Comparison of ENCODE assay signal across 7 cellular contexts in the genomic region with DNA sequence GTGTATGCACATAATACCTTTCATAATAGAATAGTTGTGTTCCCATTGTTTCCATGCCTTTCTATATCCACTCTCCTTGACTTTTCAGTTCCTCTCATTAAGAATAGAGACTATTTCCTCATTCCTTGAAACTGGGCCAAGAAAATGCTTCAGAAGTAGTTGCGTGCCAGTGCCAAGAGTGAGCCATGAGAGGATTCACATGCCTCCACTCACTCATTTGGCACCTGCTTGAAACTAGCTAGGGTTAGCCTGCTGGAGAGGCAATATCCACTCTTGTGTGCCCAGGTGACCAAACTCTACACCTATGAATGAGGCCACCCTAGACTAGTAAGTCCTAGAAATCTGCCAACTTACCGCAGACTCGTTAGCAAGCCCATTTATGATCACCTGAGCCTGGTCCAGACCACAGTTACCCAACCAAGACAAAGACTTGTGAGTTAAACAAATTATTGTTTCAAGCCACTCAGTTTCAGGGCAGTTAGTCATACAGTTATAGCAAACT.
A peak's percentile ranks its signal among the peaks of the same experiment; 100 is the strongest.
DNase-seq lines count a peak whose midpoint lies in the region; ATAC-seq and TF ChIP-seq lines count a peak whose summit lies in the region.

No MANE protein-coding gene starts in this region.

- H3K4me3 Mint-ChIP-seq in nephron, result no peak overlapping the region
- no peak overlapping the region for H3K4me3 Mint-ChIP-seq in CD4-positive, alpha-beta memory T cell
- no peak overlapping the region for H3K4me3 Mint-ChIP-seq in stimulated activated naive B cell treated with anti-CD40 and anti-IgM and Interleukin-4, amounts not matched to agents 10 μg/mL and 1 μg/mL and 100 μg/mL, for 72 hours

- H3K4me3 ChIP-seq in osteoblast (ENCODE audit: insufficient read depth, low read length), result no peak overlapping the region
- H3K4me3 ChIP-seq in CD4-positive, alpha-beta memory T cell (ENCODE audit: low read length in 2 of 2), result no peak overlapping the region

- peak overlapping the region; percentile 17 to 90 (median 35) for H3K27ac Mint-ChIP-seq in nephron
- H3K27ac Mint-ChIP-seq in CD4-positive, alpha-beta memory T cell, result no peak overlapping the region
- no peak overlapping the region for H3K27ac Mint-ChIP-seq in stimulated activated naive B cell treated with anti-CD40 and anti-IgM and Interleukin-4, amounts not matched to agents 10 μg/mL and 1 μg/mL and 100 μg/mL, for 72 hours

- POLR2A ChIA-PET in CD4-positive, alpha-beta memory T cell (lab: Charles Lee; ENCODE audit: partially characterized antibody), result no interaction called here

- H3K27ac ChIP-seq in osteoblast (ENCODE audit: low read depth, low read length), result no peak overlapping the region
- H3K27ac ChIP-seq in CD4-positive, alpha-beta memory T cell (ENCODE audit: low read depth, low read length), result no peak overlapping the region

- H3K9me3 Mint-ChIP-seq in nephron, result peaks cover 4% of the 10 kb centered on the region
- H3K9me3 Mint-ChIP-seq in CD4-positive, alpha-beta memory T cell, result no peaks in the 10 kb centered on the region
- H3K9me3 Mint-ChIP-seq in stimulated activated naive B cell treated with anti-CD40 and anti-IgM and Interleukin-4, amounts not matched to agents 10 μg/mL and 1 μg/mL and 100 μg/mL, for 72 hours, result no peaks in the 10 kb centered on the region

- TF ChIP-seq CTCF in nephron (IDR thresholded peaks at IDR 0.05; ENCODE audit: unreplicated experiment in 3 of 3), result no peak
- no peak for TF ChIP-seq CTCF in osteoblast (IDR thresholded peaks at IDR 0.05; ENCODE audit: extremely low read depth, low read depth, low read length)

- no peak overlapping the region for H2AFZ ChIP-seq in osteoblast (ENCODE audit: low read length)

- no peak overlapping the region for H3K4me2 ChIP-seq in osteoblast (ENCODE audit: insufficient read depth, low read length)

- ATAC-seq in GM18909 (IDR thresholded peaks at IDR 0.05; ENCODE audit: poor library complexity, unreplicated experiment) (peak; percentile 33), HG03135 (IDR thresholded peaks at IDR 0.05; ENCODE audit: unreplicated experiment) (peak; percentile 26)
- ATAC-seq in stimulated activated naive B cell treated with anti-CD40 and anti-IgM and Interleukin-4, amounts not matched to agents 10 μg/mL and 1 μg/mL and 100 μg/mL, for 72 hours (replicated peaks), result no peak

- H3K27me3 Mint-ChIP-seq in nephron (ENCODE audit: low read depth), result no peaks in the 10 kb centered on the region
- H3K27me3 Mint-ChIP-seq in CD4-positive, alpha-beta memory T cell, result peaks cover 18 to 33% of the 10 kb centered on the region in 2 donors
- no peaks in the 10 kb centered on the region for H3K27me3 Mint-ChIP-seq in stimulated activated naive B cell treated with anti-CD40 and anti-IgM and Interleukin-4, amounts not matched to agents 10 μg/mL and 1 μg/mL and 100 μg/mL, for 72 hours

- CTCF ChIA-PET in CD4-positive, alpha-beta memory T cell (lab: Charles Lee; ENCODE audit: partially characterized antibody), result no interaction called here

- no peaks in the 10 kb centered on the region for H4K20me1 ChIP-seq in osteoblast (ENCODE audit: insufficient read depth, low read length)

- H3K36me3 ChIP-seq in osteoblast (ENCODE audit: insufficient read depth, low read length), result no peaks in the 10 kb centered on the region
- H3K36me3 ChIP-seq in CD4-positive, alpha-beta memory T cell (ENCODE audit: insufficient read depth, low read length), result no peaks in the 10 kb centered on the region

- peaks cover 3% of the 10 kb centered on the region for H3K36me3 Mint-ChIP-seq in nephron (ENCODE audit: low read depth)
- H3K36me3 Mint-ChIP-seq in CD4-positive, alpha-beta memory T cell, result no peaks in the 10 kb centered on the region
- H3K36me3 Mint-ChIP-seq in stimulated activated naive B cell treated with anti-CD40 and anti-IgM and Interleukin-4, amounts not matched to agents 10 μg/mL and 1 μg/mL and 100 μg/mL, for 72 hours, result no peaks in the 10 kb centered on the region

- intact Hi-C loops in CD4-positive, alpha-beta memory T cell (cut with micrococcal nuclease), result no loop called here

- H3K79me2 ChIP-seq in osteoblast (ENCODE audit: insufficient read depth, low read length), result no peaks in the 10 kb centered on the region

- no peaks in the 10 kb centered on the region for H3K27me3 ChIP-seq in osteoblast (ENCODE audit: insufficient read depth, low read length)
- H3K27me3 ChIP-seq in CD4-positive, alpha-beta memory T cell (ENCODE audit: insufficient read depth, low read length), result no peaks in the 10 kb centered on the region

- no peaks in the 10 kb centered on the region for H3K9me3 ChIP-seq in osteoblast (ENCODE audit: low read depth, low read length)
- no peaks in the 10 kb centered on the region for H3K9me3 ChIP-seq in CD4-positive, alpha-beta memory T cell (ENCODE audit: control insufficient read depth in 1 of 2, low read length in 2 of 2)

- H3K4me1 ChIP-seq in osteoblast (ENCODE audit: insufficient read depth, low read length), result peaks cover 25% of the 10 kb centered on the region
- H3K4me1 ChIP-seq in CD4-positive, alpha-beta memory T cell (ENCODE audit: insufficient read depth, low read length), result no peaks in the 10 kb centered on the region

- H3K4me1 Mint-ChIP-seq in nephron, result peaks cover 30% of the 10 kb centered on the region
- H3K4me1 Mint-ChIP-seq in CD4-positive, alpha-beta memory T cell, result no peaks in the 10 kb centered on the region
- no peaks in the 10 kb centered on the region for H3K4me1 Mint-ChIP-seq in stimulated activated naive B cell treated with anti-CD40 and anti-IgM and Interleukin-4, amounts not matched to agents 10 μg/mL and 1 μg/mL and 100 μg/mL, for 72 hours

- peak; percentile 68 for DNase-seq in astrocyte of the hippocampus (ENCODE audit: low read depth, low spot score)
- DNase-seq in osteoblast (ENCODE audit: insufficient read length, low spot score, missing footprints), result no peak
- no peak for DNase-seq in CD4-positive, alpha-beta memory T cell
- DNase-seq in stimulated activated naive B cell treated with anti-CD40 and anti-IgM and Interleukin-4, amounts not matched to agents 10 μg/mL and 1 μg/mL and 100 μg/mL, for 72 hours, result no peak

Comparison
In these comparisons a context has a peak if more than half of its experiments do, and no peak if none do; other contexts are left out.
1. ATAC-seq: peak in GM18909 (single experiment) and HG03135 (single experiment); none in stimulated activated naive B cell treated with anti-CD40 and anti-IgM and Interleukin-4, amounts not matched to agents 10 μg/mL and 1 μg/mL and 100 μg/mL, for 72 hours (0 of 2).
2. H3K27ac Mint-ChIP-seq: peak in nephron (3 of 3); none in CD4-positive, alpha-beta memory T cell (0 of 7) and stimulated activated naive B cell treated with anti-CD40 and anti-IgM and Interleukin-4, amounts not matched to agents 10 μg/mL and 1 μg/mL and 100 μg/mL, for 72 hours (single experiment).